Comparison of ENCODE assay signal across 1 cellular context in the genomic region with DNA sequence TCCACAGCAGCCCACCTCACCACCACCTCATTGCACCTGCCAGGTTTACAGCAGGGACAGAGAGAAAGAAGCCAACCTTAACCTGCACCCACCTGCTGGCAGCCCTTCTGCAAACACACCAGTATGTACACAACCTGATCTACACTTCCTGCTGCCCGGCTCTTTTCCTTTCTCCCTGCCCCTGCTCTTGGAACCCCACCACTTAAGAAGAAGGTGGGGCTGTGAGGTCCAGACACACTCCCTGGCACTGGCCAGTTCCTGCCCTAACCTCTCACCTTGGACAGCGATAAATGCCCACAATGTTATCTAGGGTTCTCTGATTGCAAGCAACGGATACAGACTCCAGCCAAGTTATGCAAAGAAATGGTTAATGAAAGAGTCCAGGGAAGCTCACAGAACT.
TF ChIP-seq lines count a peak whose summit lies in the region.

No MANE protein-coding gene starts in this region.

TF ChIP-seq in GM23338, 12 proteins besides CTCF, POLR2A, EP300 and RAD21:
- TF ChIP-seq, protein P1, sequence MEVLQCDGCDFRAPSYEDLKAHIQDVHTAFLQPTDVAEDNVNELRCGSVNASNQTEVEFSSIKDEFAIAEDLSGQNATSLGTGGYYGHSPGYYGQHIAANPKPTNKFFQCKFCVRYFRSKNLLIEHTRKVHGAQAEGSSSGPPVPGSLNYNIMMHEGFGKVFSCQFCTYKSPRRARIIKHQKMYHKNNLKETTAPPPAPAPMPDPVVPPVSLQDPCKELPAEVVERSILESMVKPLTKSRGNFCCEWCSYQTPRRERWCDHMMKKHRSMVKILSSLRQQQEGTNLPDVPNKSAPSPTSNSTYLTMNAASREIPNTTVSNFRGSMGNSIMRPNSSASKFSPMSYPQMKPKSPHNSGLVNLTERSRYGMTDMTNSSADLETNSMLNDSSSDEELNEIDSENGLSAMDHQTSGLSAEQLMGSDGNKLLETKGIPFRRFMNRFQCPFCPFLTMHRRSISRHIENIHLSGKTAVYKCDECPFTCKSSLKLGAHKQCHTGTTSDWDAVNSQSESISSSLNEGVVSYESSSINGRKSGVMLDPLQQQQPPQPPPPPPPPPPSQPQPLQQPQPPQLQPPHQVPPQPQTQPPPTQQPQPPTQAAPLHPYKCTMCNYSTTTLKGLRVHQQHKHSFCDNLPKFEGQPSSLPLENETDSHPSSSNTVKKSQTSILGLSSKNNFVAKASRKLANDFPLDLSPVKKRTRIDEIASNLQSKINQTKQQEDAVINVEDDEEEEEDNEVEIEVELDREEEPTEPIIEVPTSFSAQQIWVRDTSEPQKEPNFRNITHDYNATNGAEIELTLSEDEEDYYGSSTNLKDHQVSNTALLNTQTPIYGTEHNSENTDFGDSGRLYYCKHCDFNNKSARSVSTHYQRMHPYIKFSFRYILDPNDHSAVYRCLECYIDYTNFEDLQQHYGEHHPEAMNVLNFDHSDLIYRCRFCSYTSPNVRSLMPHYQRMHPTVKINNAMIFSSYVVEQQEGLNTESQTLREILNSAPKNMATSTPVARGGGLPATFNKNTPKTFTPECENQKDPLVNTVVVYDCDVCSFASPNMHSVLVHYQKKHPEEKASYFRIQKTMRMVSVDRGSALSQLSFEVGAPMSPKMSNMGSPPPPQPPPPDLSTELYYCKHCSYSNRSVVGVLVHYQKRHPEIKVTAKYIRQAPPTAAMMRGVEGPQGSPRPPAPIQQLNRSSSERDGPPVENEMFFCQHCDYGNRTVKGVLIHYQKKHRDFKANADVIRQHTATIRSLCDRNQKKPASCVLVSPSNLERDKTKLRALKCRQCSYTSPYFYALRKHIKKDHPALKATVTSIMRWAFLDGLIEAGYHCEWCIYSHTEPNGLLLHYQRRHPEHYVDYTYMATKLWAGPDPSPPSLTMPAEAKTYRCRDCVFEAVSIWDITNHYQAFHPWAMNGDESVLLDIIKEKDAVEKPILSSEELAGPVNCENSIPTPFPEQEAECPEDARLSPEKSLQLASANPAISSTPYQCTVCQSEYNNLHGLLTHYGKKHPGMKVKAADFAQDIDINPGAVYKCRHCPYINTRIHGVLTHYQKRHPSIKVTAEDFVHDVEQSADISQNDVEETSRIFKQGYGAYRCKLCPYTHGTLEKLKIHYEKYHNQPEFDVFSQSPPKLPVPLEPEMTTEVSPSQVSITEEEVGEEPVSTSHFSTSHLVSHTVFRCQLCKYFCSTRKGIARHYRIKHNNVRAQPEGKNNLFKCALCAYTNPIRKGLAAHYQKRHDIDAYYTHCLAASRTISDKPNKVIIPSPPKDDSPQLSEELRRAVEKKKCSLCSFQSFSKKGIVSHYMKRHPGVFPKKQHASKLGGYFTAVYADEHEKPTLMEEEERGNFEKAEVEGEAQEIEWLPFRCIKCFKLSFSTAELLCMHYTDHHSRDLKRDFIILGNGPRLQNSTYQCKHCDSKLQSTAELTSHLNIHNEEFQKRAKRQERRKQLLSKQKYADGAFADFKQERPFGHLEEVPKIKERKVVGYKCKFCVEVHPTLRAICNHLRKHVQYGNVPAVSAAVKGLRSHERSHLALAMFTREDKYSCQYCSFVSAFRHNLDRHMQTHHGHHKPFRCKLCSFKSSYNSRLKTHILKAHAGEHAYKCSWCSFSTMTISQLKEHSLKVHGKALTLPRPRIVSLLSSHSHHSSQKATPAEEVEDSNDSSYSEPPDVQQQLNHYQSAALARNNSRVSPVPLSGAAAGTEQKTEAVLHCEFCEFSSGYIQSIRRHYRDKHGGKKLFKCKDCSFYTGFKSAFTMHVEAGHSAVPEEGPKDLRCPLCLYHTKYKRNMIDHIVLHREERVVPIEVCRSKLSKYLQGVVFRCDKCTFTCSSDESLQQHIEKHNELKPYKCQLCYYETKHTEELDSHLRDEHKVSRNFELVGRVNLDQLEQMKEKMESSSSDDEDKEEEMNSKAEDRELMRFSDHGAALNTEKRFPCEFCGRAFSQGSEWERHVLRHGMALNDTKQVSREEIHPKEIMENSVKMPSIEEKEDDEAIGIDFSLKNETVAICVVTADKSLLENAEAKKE (CRISPR knock-in tag; IDR thresholded peaks at IDR 0.05) = no peak
- TF ChIP-seq, protein P2, sequence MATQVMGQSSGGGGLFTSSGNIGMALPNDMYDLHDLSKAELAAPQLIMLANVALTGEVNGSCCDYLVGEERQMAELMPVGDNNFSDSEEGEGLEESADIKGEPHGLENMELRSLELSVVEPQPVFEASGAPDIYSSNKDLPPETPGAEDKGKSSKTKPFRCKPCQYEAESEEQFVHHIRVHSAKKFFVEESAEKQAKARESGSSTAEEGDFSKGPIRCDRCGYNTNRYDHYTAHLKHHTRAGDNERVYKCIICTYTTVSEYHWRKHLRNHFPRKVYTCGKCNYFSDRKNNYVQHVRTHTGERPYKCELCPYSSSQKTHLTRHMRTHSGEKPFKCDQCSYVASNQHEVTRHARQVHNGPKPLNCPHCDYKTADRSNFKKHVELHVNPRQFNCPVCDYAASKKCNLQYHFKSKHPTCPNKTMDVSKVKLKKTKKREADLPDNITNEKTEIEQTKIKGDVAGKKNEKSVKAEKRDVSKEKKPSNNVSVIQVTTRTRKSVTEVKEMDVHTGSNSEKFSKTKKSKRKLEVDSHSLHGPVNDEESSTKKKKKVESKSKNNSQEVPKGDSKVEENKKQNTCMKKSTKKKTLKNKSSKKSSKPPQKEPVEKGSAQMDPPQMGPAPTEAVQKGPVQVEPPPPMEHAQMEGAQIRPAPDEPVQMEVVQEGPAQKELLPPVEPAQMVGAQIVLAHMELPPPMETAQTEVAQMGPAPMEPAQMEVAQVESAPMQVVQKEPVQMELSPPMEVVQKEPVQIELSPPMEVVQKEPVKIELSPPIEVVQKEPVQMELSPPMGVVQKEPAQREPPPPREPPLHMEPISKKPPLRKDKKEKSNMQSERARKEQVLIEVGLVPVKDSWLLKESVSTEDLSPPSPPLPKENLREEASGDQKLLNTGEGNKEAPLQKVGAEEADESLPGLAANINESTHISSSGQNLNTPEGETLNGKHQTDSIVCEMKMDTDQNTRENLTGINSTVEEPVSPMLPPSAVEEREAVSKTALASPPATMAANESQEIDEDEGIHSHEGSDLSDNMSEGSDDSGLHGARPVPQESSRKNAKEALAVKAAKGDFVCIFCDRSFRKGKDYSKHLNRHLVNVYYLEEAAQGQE (IDR thresholded peaks at IDR 0.05; ENCODE audit: unreplicated experiment) = peak; percentile 47
TF ChIP-seq in GM23338: peak in this region for 1.
